16 cellular contexts compared by ENCODE assay signal in the genomic region with DNA sequence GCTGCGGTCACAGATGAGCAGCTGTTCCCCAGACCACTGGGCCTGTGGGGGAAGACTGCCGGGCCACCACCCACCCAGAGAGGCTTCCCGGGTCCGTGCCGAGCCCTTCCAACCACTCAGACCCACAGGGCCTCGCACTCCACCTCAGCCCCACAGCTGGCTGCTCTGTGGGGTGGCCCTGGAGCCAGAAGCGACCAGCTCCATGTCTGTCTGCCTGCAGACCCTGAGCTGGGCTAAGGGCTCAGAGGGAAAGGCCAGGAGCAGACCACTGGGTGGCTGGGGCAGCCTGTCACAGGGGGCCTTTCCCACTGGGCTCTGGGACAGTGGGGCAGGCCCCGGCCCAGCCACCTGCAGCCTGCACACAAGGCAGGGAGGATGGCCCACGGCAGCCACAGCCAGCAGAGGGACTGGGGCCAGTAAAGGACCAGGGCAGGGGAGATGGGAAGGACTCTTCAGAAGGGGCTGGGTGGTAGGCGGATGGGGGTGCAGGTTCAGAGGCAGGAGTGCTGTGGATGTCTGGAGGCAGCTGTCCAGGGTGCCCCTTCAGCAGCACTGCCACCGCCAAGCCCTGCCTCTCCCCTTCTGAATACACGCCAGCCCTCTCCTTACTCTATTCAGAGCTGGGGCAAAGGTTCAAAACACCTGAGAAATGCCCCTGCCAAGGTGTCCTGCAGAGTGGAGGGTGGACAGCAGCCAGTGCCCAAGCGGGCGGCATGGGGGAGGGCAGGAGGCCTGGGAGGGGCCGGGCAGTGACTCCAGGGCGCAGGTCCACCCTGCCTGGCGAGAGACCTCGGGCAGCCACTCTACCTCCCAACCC. TPM values are rescaled to one million over a fixed set of nuclear protein-coding genes. Genes with fewer than 3 reads are reported as not detected.
DNase-seq lines count a peak whose midpoint lies in the region; ATAC-seq and TF ChIP-seq lines count a peak whose summit lies in the region.
"Had no signal": no experiment of that assay in that cellular context is flagged by ENCODE, and none has a peak within 500 bp of the region (broad histone marks: within the 10 kb centered on the region; RNA-seq: fewer than 3 reads in every experiment).

No MANE protein-coding gene starts in this region.

- no peaks in the 10 kb centered on the region for H3K27me3 Mint-ChIP-seq in activated CD4-positive, alpha-beta memory T cell treated with anti-CD3 and anti-CD28 coated beads for 36 hours
- H3K27me3 Mint-ChIP-seq in activated CD4-positive, alpha-beta memory T cell treated with anti-CD3 and anti-CD28 coated beads, Interleukin-2, amount 10 ng/mL, durations not matched to agents 7 days and 5 days: no peaks in the 10 kb centered on the region
- H3K27me3 Mint-ChIP-seq in glutamatergic neuron (ENCODE audit: unreplicated experiment): peaks cover 5% of the 10 kb centered on the region

- H3K9me3 Mint-ChIP-seq in activated CD4-positive, alpha-beta memory T cell treated with anti-CD3 and anti-CD28 coated beads for 36 hours: no peaks in the 10 kb centered on the region
- H3K9me3 Mint-ChIP-seq in activated CD4-positive, alpha-beta memory T cell treated with anti-CD3 and anti-CD28 coated beads, Interleukin-2, amount 10 ng/mL, durations not matched to agents 7 days and 5 days: no peaks in the 10 kb centered on the region
- peaks cover 2% of the 10 kb centered on the region for H3K9me3 Mint-ChIP-seq in glutamatergic neuron (ENCODE audit: unreplicated experiment)

- no peaks in the 10 kb centered on the region for H3K36me3 Mint-ChIP-seq in activated CD4-positive, alpha-beta memory T cell treated with anti-CD3 and anti-CD28 coated beads for 36 hours
- H3K36me3 Mint-ChIP-seq in activated CD4-positive, alpha-beta memory T cell treated with anti-CD3 and anti-CD28 coated beads, Interleukin-2, amount 10 ng/mL, durations not matched to agents 7 days and 5 days (ENCODE audit: low read depth): no peaks in the 10 kb centered on the region
- H3K36me3 Mint-ChIP-seq in glutamatergic neuron (ENCODE audit: unreplicated experiment): no peaks in the 10 kb centered on the region

- peak; percentile 6 for DNase-seq in activated CD4-positive, alpha-beta memory T cell treated with anti-CD3 and anti-CD28 coated beads for 36 hours
- no peak for DNase-seq in activated CD4-positive, alpha-beta memory T cell treated with anti-CD3 and anti-CD28 coated beads, Interleukin-2, amount 10 ng/mL, durations not matched to agents 7 days and 5 days
- DNase-seq in H7 (peak; percentile 66), glutamatergic neuron (peak; percentile 19), retina (peak; percentile 6)
- DNase-seq: activated gamma-delta T cell, DMS53, HCEC 1CT, heart right ventricle, MV-4-11, NCI-H82, nucleus accumbens, spleen had no signal

- no peaks in the 10 kb centered on the region for H3K36me3 ChIP-seq in H7 (replicated peaks; ENCODE audit: control insufficient read depth, insufficient read depth, low read length)
- H3K36me3 ChIP-seq: heart right ventricle had no signal

- H3K4me1 Mint-ChIP-seq in activated CD4-positive, alpha-beta memory T cell treated with anti-CD3 and anti-CD28 coated beads for 36 hours (ENCODE audit: low read depth): no peaks in the 10 kb centered on the region
- no peaks in the 10 kb centered on the region for H3K4me1 Mint-ChIP-seq in activated CD4-positive, alpha-beta memory T cell treated with anti-CD3 and anti-CD28 coated beads, Interleukin-2, amount 10 ng/mL, durations not matched to agents 7 days and 5 days
- peaks cover 6% of the 10 kb centered on the region for H3K4me1 Mint-ChIP-seq in glutamatergic neuron (ENCODE audit: low read depth, unreplicated experiment)

- POLR2A ChIA-PET in activated CD4-positive, alpha-beta memory T cell treated with anti-CD3 and anti-CD28 coated beads for 36 hours (lab: Charles Lee): no interaction called here
- POLR2A ChIA-PET in activated CD4-positive, alpha-beta memory T cell treated with anti-CD3 and anti-CD28 coated beads, Interleukin-2, amount 10 ng/mL, durations not matched to agents 7 days and 5 days (lab: Charles Lee): interaction anchor here (1.1 kb wide), 1 partner anchor 14 kb away, joined by 3 read pairs; no protein-coding TSS in a partner anchor

- no peak overlapping the region for H3K4me3 Mint-ChIP-seq in activated CD4-positive, alpha-beta memory T cell treated with anti-CD3 and anti-CD28 coated beads for 36 hours
- H3K4me3 Mint-ChIP-seq in activated CD4-positive, alpha-beta memory T cell treated with anti-CD3 and anti-CD28 coated beads, Interleukin-2, amount 10 ng/mL, durations not matched to agents 7 days and 5 days: no peak overlapping the region
- no peak overlapping the region for H3K4me3 Mint-ChIP-seq in glutamatergic neuron (ENCODE audit: unreplicated experiment)

- ATAC-seq in HG02588 (IDR thresholded peaks at IDR 0.05; ENCODE audit: unreplicated experiment) (no peak), HG03025 (IDR thresholded peaks at IDR 0.05; ENCODE audit: low FRiP score, unreplicated experiment) (no peak), HG03039 (IDR thresholded peaks at IDR 0.05; ENCODE audit: unreplicated experiment) (no peak)
- ATAC-seq: heart right ventricle had no signal

- intact Hi-C loops in activated CD4-positive, alpha-beta memory T cell treated with anti-CD3 and anti-CD28 coated beads for 36 hours (cut with micrococcal nuclease): no loop called here

- no peak overlapping the region for H3K27ac Mint-ChIP-seq in activated CD4-positive, alpha-beta memory T cell treated with anti-CD3 and anti-CD28 coated beads for 36 hours
- H3K27ac Mint-ChIP-seq in activated CD4-positive, alpha-beta memory T cell treated with anti-CD3 and anti-CD28 coated beads, Interleukin-2, amount 10 ng/mL, durations not matched to agents 7 days and 5 days: no peak overlapping the region
- no peak overlapping the region for H3K27ac Mint-ChIP-seq in glutamatergic neuron (ENCODE audit: unreplicated experiment)

- CTCF ChIA-PET in activated CD4-positive, alpha-beta memory T cell treated with anti-CD3 and anti-CD28 coated beads for 36 hours (lab: Charles Lee): interaction anchor here (1.2 kb wide), 1 partner anchor 92 kb away, joined by 5 read pairs; no protein-coding TSS in a partner anchor
- CTCF ChIA-PET in activated CD4-positive, alpha-beta memory T cell treated with anti-CD3 and anti-CD28 coated beads, Interleukin-2, amount 10 ng/mL, durations not matched to agents 7 days and 5 days (lab: Charles Lee): no interaction called here

- no peak for TF ChIP-seq CTCF in glutamatergic neuron (IDR thresholded peaks at IDR 0.05; ENCODE audit: partially characterized antibody, unreplicated experiment)

- H3K27me3 ChIP-seq in H7 (ENCODE audit: control insufficient read depth, insufficient read depth, low read length): no peaks in the 10 kb centered on the region
- H3K27me3 ChIP-seq: heart right ventricle, spleen had no signal

- no peak overlapping the region for H3K4me3 ChIP-seq in H7 (ENCODE audit: insufficient read depth, low read depth, low read length)
- H3K4me3 ChIP-seq: heart right ventricle, spleen had no signal

RNA-seq across cellular contexts. Expression of a gene that starts 32.2 kb away (rescaled TPM):
- 10 to 100 TPM; 11.3 to 12.3 TPM for total RNA-seq in activated CD4-positive, alpha-beta memory T cell treated with anti-CD3 and anti-CD28 coated beads for 36 hours
- 1 to 10 TPM; 7.4 to 8.7 TPM for total RNA-seq in activated CD4-positive, alpha-beta memory T cell treated with anti-CD3 and anti-CD28 coated beads, Interleukin-2, amount 10 ng/mL, durations not matched to agents 7 days and 5 days
- 31.4 and 38.2 TPM in 2 replicates for total RNA-seq in H7 (2014; rRNA removed; shearing (Covaris generic))
- 5.0 TPM for total RNA-seq in glutamatergic neuron (ENCODE audit: unreplicated experiment)

RNA-seq across cellular contexts. Expression of a gene that starts 32.2 kb away (rescaled TPM):
- total RNA-seq in activated CD4-positive, alpha-beta memory T cell treated with anti-CD3 and anti-CD28 coated beads for 36 hours: 10 to 100 TPM; 11.5 to 13.5 TPM
- total RNA-seq in activated CD4-positive, alpha-beta memory T cell treated with anti-CD3 and anti-CD28 coated beads, Interleukin-2, amount 10 ng/mL, durations not matched to agents 7 days and 5 days: 10 to 100 TPM; 13.3 to 13.5 TPM
- total RNA-seq in H7 (2014; rRNA removed; shearing (Covaris generic)): 12.3 and 12.7 TPM in 2 replicates
- 12.1 TPM for total RNA-seq in glutamatergic neuron (ENCODE audit: unreplicated experiment)
